Comparison of ENCODE assay signal across 1 cellular context in the genomic region with DNA sequence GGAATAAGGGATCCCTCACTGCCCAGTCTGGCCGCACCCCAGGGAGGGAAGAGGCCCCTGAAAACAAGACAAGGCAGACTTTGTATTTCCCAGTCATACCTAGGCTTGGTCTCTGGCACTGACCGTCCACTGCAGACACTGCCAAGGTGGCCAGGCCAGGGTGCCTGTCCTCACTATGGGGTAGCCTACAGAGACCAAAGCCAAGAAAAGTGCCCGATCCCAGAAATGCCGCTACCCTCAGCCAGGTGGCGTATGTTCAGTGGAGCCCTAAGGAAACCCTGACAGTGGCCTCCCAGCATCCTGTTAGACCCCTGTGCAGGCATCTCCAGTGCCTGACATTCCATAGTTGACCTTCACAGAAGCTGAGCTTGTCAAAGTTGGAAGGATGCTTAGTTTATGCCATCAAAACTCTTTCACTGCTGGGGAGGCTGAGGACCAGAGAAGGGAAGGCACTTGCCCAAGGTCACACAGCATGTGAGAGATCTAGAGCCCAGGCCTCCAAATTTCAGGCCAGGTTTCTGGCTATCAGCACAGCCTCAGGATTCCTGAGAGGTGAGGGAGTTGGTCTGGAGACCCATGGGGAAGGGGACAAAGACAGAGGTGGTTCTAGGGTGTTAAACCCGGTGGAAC.
TF ChIP-seq lines count a peak whose summit lies in the region.

No MANE protein-coding gene starts in this region.

TF ChIP-seq in K562, 482 proteins besides CTCF, POLR2A, EP300 and RAD21 (continued from another document):
- TF ChIP-seq, protein P1, sequence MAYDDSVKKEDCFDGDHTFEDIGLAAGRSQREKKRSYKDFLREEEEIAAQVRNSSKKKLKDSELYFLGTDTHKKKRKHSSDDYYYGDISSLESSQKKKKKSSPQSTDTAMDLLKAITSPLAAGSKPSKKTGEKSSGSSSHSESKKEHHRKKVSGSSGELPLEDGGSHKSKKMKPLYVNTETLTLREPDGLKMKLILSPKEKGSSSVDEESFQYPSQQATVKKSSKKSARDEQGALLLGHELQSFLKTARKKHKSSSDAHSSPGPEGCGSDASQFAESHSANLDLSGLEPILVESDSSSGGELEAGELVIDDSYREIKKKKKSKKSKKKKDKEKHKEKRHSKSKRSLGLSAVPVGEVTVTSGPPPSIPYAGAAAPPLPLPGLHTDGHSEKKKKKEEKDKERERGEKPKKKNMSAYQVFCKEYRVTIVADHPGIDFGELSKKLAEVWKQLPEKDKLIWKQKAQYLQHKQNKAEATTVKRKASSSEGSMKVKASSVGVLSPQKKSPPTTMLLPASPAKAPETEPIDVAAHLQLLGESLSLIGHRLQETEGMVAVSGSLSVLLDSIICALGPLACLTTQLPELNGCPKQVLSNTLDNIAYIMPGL (CRISPR knock-in tag; IDR thresholded peaks at IDR 0.05), result no peak
- TF ChIP-seq HNRNPL (IDR thresholded peaks at IDR 0.05; ENCODE audit: low read depth, low read length) (no peak), RUNX1 (IDR thresholded peaks at IDR 0.05; ENCODE audit: low read depth) (no peak), AFF1 (IDR thresholded peaks at IDR 0.05; ENCODE audit: low read depth in 1 of 2, partially characterized antibody in 2 of 2) (no peak), CHD4 (IDR thresholded peaks at IDR 0.05; ENCODE audit: insufficient read depth, insufficient replicate concordance, low read depth, low read length, poor library complexity, severe bottlenecking) (peak; percentile 65), USF2 (CRISPR knock-in tag; IDR thresholded peaks at IDR 0.05) (no peak), ZNF316 (IDR thresholded peaks at IDR 0.05) (no peak; the same call in none of the 2 replicates), XRCC5 (IDR thresholded peaks at IDR 0.05; ENCODE audit: low read depth, low read length) (no peak), REST (CRISPR knock-in tag; IDR thresholded peaks at IDR 0.05; ENCODE audit: low read depth) (0 out of 2 replicates have a peak, but pooled peaks have one; percentile 19), ZFP36 (IDR thresholded peaks at IDR 0.05; ENCODE audit: low read depth, low read length, partially characterized antibody) (peak; percentile 92), MYBL2 (IDR thresholded peaks at IDR 0.05; ENCODE audit: low read depth) (no peak), MYBL2 (CRISPR knock-in tag; IDR thresholded peaks at IDR 0.05; ENCODE audit: borderline replicate concordance) (no peak), ZNF655 (CRISPR knock-in tag; IDR thresholded peaks at IDR 0.05) (no peak), PML (IDR thresholded peaks at IDR 0.05; ENCODE audit: low read length) (no peak), PRPF4 (IDR thresholded peaks at IDR 0.05; ENCODE audit: insufficient read depth, low read depth, low read length, poor library complexity, severe bottlenecking) (no peak), YY1 (IDR thresholded peaks at IDR 0.05; ENCODE audit: borderline replicate concordance in 1 of 3, control insufficient read depth in 1 of 3, extremely low read depth in 1 of 3, insufficient read depth in 3 of 3, insufficient read length in 1 of 3, insufficient replicate concordance in 2 of 3, low read depth in 1 of 3, low read length in 2 of 3) (no peak), MED1 (CRISPR knock-in tag; IDR thresholded peaks at IDR 0.05; ENCODE audit: borderline replicate concordance) (no peak), DACH1 (IDR thresholded peaks at IDR 0.05; ENCODE audit: partially characterized antibody) (peak; percentile 12), TRIM28 (IDR thresholded peaks at IDR 0.05) (no peak), NFE2L1 (tag; IDR thresholded peaks at IDR 0.05; ENCODE audit: borderline replicate concordance, low read depth) (no peak), DPF2 (IDR thresholded peaks at IDR 0.05) (no peak), RCOR1 (IDR thresholded peaks at IDR 0.05; ENCODE audit: borderline replicate concordance in 1 of 2, low read depth in 2 of 2, low read length in 2 of 2) (peak in 1 of 2 experiments; percentile 53; a peak in 1 of 4 replicates), CBX8 (IDR thresholded peaks at IDR 0.05; ENCODE audit: borderline replicate concordance, extremely low read depth, low read depth, low read length, poor library complexity, severe bottlenecking) (no peak)
- TF ChIP-seq, protein P2, sequence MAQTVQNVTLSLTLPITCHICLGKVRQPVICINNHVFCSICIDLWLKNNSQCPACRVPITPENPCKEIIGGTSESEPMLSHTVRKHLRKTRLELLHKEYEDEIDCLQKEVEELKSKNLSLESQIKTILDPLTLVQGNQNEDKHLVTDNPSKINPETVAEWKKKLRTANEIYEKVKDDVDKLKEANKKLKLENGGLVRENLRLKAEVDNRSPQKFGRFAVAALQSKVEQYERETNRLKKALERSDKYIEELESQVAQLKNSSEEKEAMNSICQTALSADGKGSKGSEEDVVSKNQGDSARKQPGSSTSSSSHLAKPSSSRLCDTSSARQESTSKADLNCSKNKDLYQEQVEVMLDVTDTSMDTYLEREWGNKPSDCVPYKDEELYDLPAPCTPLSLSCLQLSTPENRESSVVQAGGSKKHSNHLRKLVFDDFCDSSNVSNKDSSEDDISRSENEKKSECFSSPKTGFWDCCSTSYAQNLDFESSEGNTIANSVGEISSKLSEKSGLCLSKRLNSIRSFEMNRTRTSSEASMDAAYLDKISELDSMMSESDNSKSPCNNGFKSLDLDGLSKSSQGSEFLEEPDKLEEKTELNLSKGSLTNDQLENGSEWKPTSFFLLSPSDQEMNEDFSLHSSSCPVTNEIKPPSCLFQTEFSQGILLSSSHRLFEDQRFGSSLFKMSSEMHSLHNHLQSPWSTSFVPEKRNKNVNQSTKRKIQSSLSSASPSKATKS (CRISPR knock-in tag; IDR thresholded peaks at IDR 0.05), result no peak
- TF ChIP-seq, protein P3, sequence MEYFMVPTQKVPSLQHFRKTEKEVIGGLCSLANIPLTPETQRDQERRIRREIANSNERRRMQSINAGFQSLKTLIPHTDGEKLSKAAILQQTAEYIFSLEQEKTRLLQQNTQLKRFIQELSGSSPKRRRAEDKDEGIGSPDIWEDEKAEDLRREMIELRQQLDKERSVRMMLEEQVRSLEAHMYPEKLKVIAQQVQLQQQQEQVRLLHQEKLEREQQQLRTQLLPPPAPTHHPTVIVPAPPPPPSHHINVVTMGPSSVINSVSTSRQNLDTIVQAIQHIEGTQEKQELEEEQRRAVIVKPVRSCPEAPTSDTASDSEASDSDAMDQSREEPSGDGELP (CRISPR knock-in tag; IDR thresholded peaks at IDR 0.05; ENCODE audit: borderline replicate concordance), result no peak
- TF ChIP-seq, protein P4, sequence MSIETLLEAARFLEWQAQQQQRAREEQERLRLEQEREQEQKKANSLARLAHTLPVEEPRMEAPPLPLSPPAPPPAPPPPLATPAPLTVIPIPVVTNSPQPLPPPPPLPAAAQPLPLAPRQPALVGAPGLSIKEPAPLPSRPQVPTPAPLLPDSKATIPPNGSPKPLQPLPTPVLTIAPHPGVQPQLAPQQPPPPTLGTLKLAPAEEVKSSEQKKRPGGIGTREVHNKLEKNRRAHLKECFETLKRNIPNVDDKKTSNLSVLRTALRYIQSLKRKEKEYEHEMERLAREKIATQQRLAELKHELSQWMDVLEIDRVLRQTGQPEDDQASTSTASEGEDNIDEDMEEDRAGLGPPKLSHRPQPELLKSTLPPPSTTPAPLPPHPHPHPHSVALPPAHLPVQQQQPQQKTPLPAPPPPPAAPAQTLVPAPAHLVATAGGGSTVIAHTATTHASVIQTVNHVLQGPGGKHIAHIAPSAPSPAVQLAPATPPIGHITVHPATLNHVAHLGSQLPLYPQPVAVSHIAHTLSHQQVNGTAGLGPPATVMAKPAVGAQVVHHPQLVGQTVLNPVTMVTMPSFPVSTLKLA (conservative IDR thresholded peaks at IDR 0.05), result no peak
- TF ChIP-seq, protein P5, sequence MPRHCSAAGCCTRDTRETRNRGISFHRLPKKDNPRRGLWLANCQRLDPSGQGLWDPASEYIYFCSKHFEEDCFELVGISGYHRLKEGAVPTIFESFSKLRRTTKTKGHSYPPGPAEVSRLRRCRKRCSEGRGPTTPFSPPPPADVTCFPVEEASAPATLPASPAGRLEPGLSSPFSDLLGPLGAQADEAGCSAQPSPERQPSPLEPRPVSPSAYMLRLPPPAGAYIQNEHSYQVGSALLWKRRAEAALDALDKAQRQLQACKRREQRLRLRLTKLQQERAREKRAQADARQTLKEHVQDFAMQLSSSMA (CRISPR knock-in tag; IDR thresholded peaks at IDR 0.05), result no peak
